In genomic region chr4:7299908-7300710, GRCh38 we compare ENCODE assay signal across 23 cellular contexts.
DNase-seq lines count a peak whose midpoint lies in the region; ATAC-seq, FAIRE-seq and TF ChIP-seq lines count a peak whose summit lies in the region.
"Had no signal": no experiment of that assay in that cellular context is flagged by ENCODE, and none has a peak within 500 bp of the region (broad histone marks: within the 10 kb centered on the region; RNA-seq: fewer than 3 reads in every experiment).

No MANE protein-coding gene starts in this region.

- H3K9ac ChIP-seq in HepG2 (ENCODE audit: insufficient read depth, low read depth, low read length), result no peak overlapping the region
- H3K9ac ChIP-seq: GM23248 had no signal

- TF ChIP-seq CTCF in HepG2 (CRISPR knock-in tag; IDR thresholded peaks at IDR 0.05), result no peak
- TF ChIP-seq CTCF in right lobe of liver (IDR thresholded peaks at IDR 0.05), result no peak
- no peak for TF ChIP-seq CTCF in chondrocyte (IDR thresholded peaks at IDR 0.05)
- TF ChIP-seq CTCF in neural crest cell (conservative IDR thresholded peaks at IDR 0.05), result no peak

- TF ChIP-seq POLR2A in HepG2 (IDR thresholded peaks at IDR 0.05; ENCODE audit: insufficient read depth in 1 of 2, low read depth in 2 of 2, low read length in 2 of 2) (no peak), right lobe of liver (IDR thresholded peaks at IDR 0.05) (no peak)

- in situ Hi-C loops in HepG2 (cut with HindIII; ENCODE audit: extremely low pct_ligation_motif_present, low pct_unique_long_range_greater_than_20kb), result no loop called here

- no peaks in the 10 kb centered on the region for H3K79me2 ChIP-seq in HepG2 (ENCODE audit: insufficient read depth, low read length)

- H3K4me3 Mint-ChIP-seq in chondrocyte (ENCODE audit: unreplicated experiment) (no peak overlapping the region), neural crest cell (peak overlapping the region; percentile 29)
- H3K4me3 Mint-ChIP-seq: B cell; CD4-positive, CD25-positive, alpha-beta regulatory T cell had no signal

- H3K4me1 ChIP-seq in HepG2 (ENCODE audit: insufficient read depth, low read length) (no peaks in the 10 kb centered on the region), right lobe of liver (no peaks in the 10 kb centered on the region)
- H3K4me1 ChIP-seq: SJSA1 had no signal

- no peak for FAIRE-seq in HepG2 (lab: Jason Lieb, UNC)
- FAIRE-seq: A204.1, GM12878 had no signal

- ATAC-seq in HepG2 (no peak), right lobe of liver (no peak), HG02798 (IDR thresholded peaks at IDR 0.05; ENCODE audit: poor library complexity, unreplicated experiment) (no peak), GM18498 (IDR thresholded peaks at IDR 0.05; ENCODE audit: unreplicated experiment) (no peak)
- ATAC-seq: GM12878, Right ventricle myocardium inferior had no signal

- WGBS in HepG2 (ENCODE audit: low lambda C conversion rate), result 42% methylated on average over 15 of the region's 26 CpGs
- WGBS in right lobe of liver (ENCODE audit: insufficient coverage, low coverage, low lambda C conversion rate, missing lambda C conversion rate), result 71% methylated on average over 14 of the region's 26 CpGs

- no peak overlapping the region for H2AFZ ChIP-seq in HepG2 (ENCODE audit: low read length)
- H2AFZ ChIP-seq: GM23248 had no signal

- no peak overlapping the region for H3K27ac Mint-ChIP-seq in chondrocyte (ENCODE audit: unreplicated experiment)
- no peak overlapping the region for H3K27ac Mint-ChIP-seq in neural crest cell (ENCODE audit: unreplicated experiment)
- H3K27ac Mint-ChIP-seq: B cell had no signal

- no peak overlapping the region for H3K4me2 ChIP-seq in HepG2 (ENCODE audit: low read depth, low read length)

- H3K4me1 Mint-ChIP-seq in chondrocyte (ENCODE audit: low read depth) (peaks cover 3% of the 10 kb centered on the region), neural crest cell (peaks cover 45% of the 10 kb centered on the region)
- H3K4me1 Mint-ChIP-seq: B cell; CD4-positive, CD25-positive, alpha-beta regulatory T cell had no signal

- peaks cover 18 to 78% of the 10 kb centered on the region in 2 experiments for H3K27me3 ChIP-seq in HepG2 (ENCODE audit: control insufficient read depth in 1 of 2, insufficient read depth in 2 of 2, low read length in 2 of 2)
- H3K27me3 ChIP-seq in right lobe of liver, result no peaks in the 10 kb centered on the region
- H3K27me3 ChIP-seq: SJSA1 had no signal

- TF ChIP-seq EP300 in HepG2 (IDR thresholded peaks at IDR 0.05; ENCODE audit: low read depth in 2 of 2, low read length in 2 of 2) (no peak), HepG2 (CRISPR knock-in tag; IDR thresholded peaks at IDR 0.05; ENCODE audit: borderline replicate concordance) (no peak)

- H3K36me3 ChIP-seq in HepG2 (replicated peaks in 1 of 2; ENCODE audit: control insufficient read depth in 1 of 2, insufficient read depth in 2 of 2, low read length in 2 of 2) (no peaks in the 10 kb centered on the region), right lobe of liver (no peaks in the 10 kb centered on the region)
- H3K36me3 ChIP-seq: SJSA1 had no signal

- no TSS peak for BruUV-seq in HepG2 (replicated peaks; lab: Mats Ljungman, UMichigan)

- CTCF ChIA-PET in HepG2 (lab: Yijun Ruan, JAX; ENCODE audit: low intra/inter-chr PET ratio, low total read pairs), result no interaction called here

- H3K27me3 Mint-ChIP-seq in chondrocyte (ENCODE audit: low read depth) (peaks cover 47% of the 10 kb centered on the region), neural crest cell (ENCODE audit: low read depth) (no peaks in the 10 kb centered on the region)

- intact Hi-C loops in HepG2 (cut with micrococcal nuclease; ENCODE audit: unreplicated experiment) (no loop called here), right lobe of liver (cut with DNase I) (loop anchor here (5.0 kb wide), 1 partner anchor 108 kb away; the partner anchor contains the start of gene SORCS2 (in 2 of the 2))

- H3K9me3 Mint-ChIP-seq in chondrocyte (ENCODE audit: low read depth) (no peaks in the 10 kb centered on the region), neural crest cell (no peaks in the 10 kb centered on the region)

- no peaks in the 10 kb centered on the region for H3K9me3 ChIP-seq in HepG2 (ENCODE audit: low read length)
- H3K9me3 ChIP-seq in right lobe of liver, result no peaks in the 10 kb centered on the region
- H3K9me3 ChIP-seq: SJSA1 had no signal

- H3K36me3 Mint-ChIP-seq in chondrocyte (ENCODE audit: low read depth) (no peaks in the 10 kb centered on the region), neural crest cell (ENCODE audit: low read depth) (no peaks in the 10 kb centered on the region)
- H3K36me3 Mint-ChIP-seq: CD4-positive, CD25-positive, alpha-beta regulatory T cell had no signal

- DNase-seq in HepG2 (ENCODE audit: low spot score) (no peak), right lobe of liver (no peak), chondrocyte (ENCODE audit: low spot score) (peak; percentile 66), neural crest cell (ENCODE audit: low read depth, low spot score) (no peak), HuH-7 (ENCODE audit: low spot score) (no peak), NCI-H446 treated with DMSO at 0.1 percent for 48 hours (lab: John Stamatoyannopoulos, UW) (no peak)
- DNase-seq: CD4-positive, CD25-positive, alpha-beta regulatory T cell; DND-41; GM23248; HCEC 1CT; IMR-90; MV-4-11; NCI-H1694; NCI-H2081; NCI-H446; NCI-H526 treated with DMSO at 0.1 percent for 48 hours had no signal

- no peak overlapping the region for H3K4me3 ChIP-seq in HepG2 (replicated peaks in 1 of 3; ENCODE audit: insufficient read depth in 1 of 3, low read depth in 2 of 3, low read length in 3 of 3)
- no peak overlapping the region for H3K4me3 ChIP-seq in right lobe of liver
- H3K4me3 ChIP-seq: GM12878, GM23248, SJSA1 had no signal

- POLR2A ChIA-PET in HepG2 (lab: Yijun Ruan, JAX), result no interaction called here

- H3K27ac ChIP-seq in HepG2 (ENCODE audit: extremely low read length, insufficient read depth, low read length), result no peak overlapping the region
- no peak overlapping the region for H3K27ac ChIP-seq in right lobe of liver
- H3K27ac ChIP-seq: GM23248, SJSA1 had no signal

- H4K20me1 ChIP-seq in HepG2 (ENCODE audit: insufficient read depth, low read length), result peaks cover 3% of the 10 kb centered on the region; the same call in 1 of the 2 replicates

- TF ChIP-seq RAD21 in HepG2 (CRISPR knock-in tag; IDR thresholded peaks at IDR 0.05), result no peak

TF ChIP-seq in HepG2, 621 proteins besides CTCF, POLR2A, EP300 and RAD21:
- TF ChIP-seq TCF7L2 (IDR thresholded peaks at IDR 0.05; ENCODE audit: low read depth, low read length) (no peak), ZNF430 (CRISPR knock-in tag; IDR thresholded peaks at IDR 0.05) (no peak), MLLT10 (CRISPR knock-in tag; IDR thresholded peaks at IDR 0.05) (no peak), NCOA5 (CRISPR knock-in tag; IDR thresholded peaks at IDR 0.05) (no peak), TFAP4 (IDR thresholded peaks at IDR 0.05; ENCODE audit: borderline replicate concordance, low read depth) (no peak), ZNF629 (CRISPR knock-in tag; conservative IDR thresholded peaks at IDR 0.05) (0 out of 2 replicates have a peak, but pooled peaks have one; percentile 33), SMARCC2 (IDR thresholded peaks at IDR 0.05) (no peak)
